Comparison of ENCODE assay signal across 10 cellular contexts in genomic region chr15:40871749-40872617, GRCh38. TPM values are rescaled to one million over a fixed set of nuclear protein-coding genes. Genes with fewer than 3 reads are reported as not detected.
DNase-seq lines count a peak whose midpoint lies in the region; ATAC-seq, FAIRE-seq and TF ChIP-seq lines count a peak whose summit lies in the region.
"Had no signal": no experiment of that assay in that cellular context is flagged by ENCODE, and none has a peak within 500 bp of the region (broad histone marks: within the 10 kb centered on the region; RNA-seq: fewer than 3 reads in every experiment).

No MANE protein-coding gene starts in this region.

- H3K27me3 Mint-ChIP-seq in activated CD8-positive, alpha-beta T cell treated with anti-CD3 and anti-CD28 coated beads for 36 hours, result peaks cover 9% of the 10 kb centered on the region
- peaks cover 29% of the 10 kb centered on the region for H3K27me3 Mint-ChIP-seq in activated CD8-positive, alpha-beta T cell treated with anti-CD3 and anti-CD28 coated beads, Interleukin-2, amount 10 ng/mL, durations not matched to agents 7 days and 5 days (ENCODE audit: low read depth)
- H3K27me3 Mint-ChIP-seq in IgD-negative memory B cell, result no peaks in the 10 kb centered on the region
- H3K27me3 Mint-ChIP-seq in stimulated activated naive B cell treated with anti-CD40 and anti-IgM and Interleukin-4, amounts not matched to agents 10 μg/mL and 1 μg/mL and 100 μg/mL, for 72 hours, result no peaks in the 10 kb centered on the region

- H3K4me3 Mint-ChIP-seq in activated CD8-positive, alpha-beta T cell treated with anti-CD3 and anti-CD28 coated beads for 36 hours, result no peak overlapping the region
- H3K4me3 Mint-ChIP-seq in activated CD8-positive, alpha-beta T cell treated with anti-CD3 and anti-CD28 coated beads, Interleukin-2, amount 10 ng/mL, durations not matched to agents 7 days and 5 days, result no peak overlapping the region
- H3K4me3 Mint-ChIP-seq in IgD-negative memory B cell, result peak overlapping the region in 2 of 4 donors; percentile 25 to 87
- H3K4me3 Mint-ChIP-seq in stimulated activated naive B cell treated with anti-CD40 and anti-IgM and Interleukin-4, amounts not matched to agents 10 μg/mL and 1 μg/mL and 100 μg/mL, for 72 hours, result peak overlapping the region; percentile 26 to 46

- TF ChIP-seq CTCF in activated CD8-positive, alpha-beta T cell treated with anti-CD3 and anti-CD28 coated beads for 36 hours (IDR thresholded peaks at IDR 0.05), result no peak

- intact Hi-C loops in activated CD8-positive, alpha-beta T cell treated with anti-CD3 and anti-CD28 coated beads for 36 hours (cut with micrococcal nuclease), result no loop called here

- peak; percentile 56 for DNase-seq in activated CD8-positive, alpha-beta T cell treated with anti-CD3 and anti-CD28 coated beads for 36 hours
- DNase-seq in activated CD8-positive, alpha-beta T cell treated with anti-CD3 and anti-CD28 coated beads, Interleukin-2, amount 10 ng/mL, durations not matched to agents 7 days and 5 days, result no peak
- DNase-seq in epithelial cell of prostate (ENCODE audit: low read depth, low spot score) (no peak), HTR-8/SVneo (ENCODE audit: insufficient read length, low spot score) (no peak)
- peak; percentile 47 for DNase-seq in stimulated activated naive B cell treated with anti-CD40 and anti-IgM and Interleukin-4, amounts not matched to agents 10 μg/mL and 1 μg/mL and 100 μg/mL, for 72 hours
- DNase-seq: heart left ventricle had no signal

- CTCF ChIA-PET in activated CD8-positive, alpha-beta T cell treated with anti-CD3 and anti-CD28 coated beads for 36 hours (lab: Charles Lee), result interaction anchor here (0.6 to 4.2 kb wide), 5 partner anchors 18 to 30 kb away, joined by 4 to 31 read pairs (median 10); partner anchors contain the start of gene VPS18
- CTCF ChIA-PET in activated CD8-positive, alpha-beta T cell treated with anti-CD3 and anti-CD28 coated beads, Interleukin-2, amount 10 ng/mL, durations not matched to agents 7 days and 5 days (lab: Charles Lee), result interaction anchor here (0.6 to 3.2 kb wide), 7 partner anchors 9 to 39 kb away, joined by 3 to 20 read pairs (median 4); partner anchors contain the start of gene VPS18

- no peaks in the 10 kb centered on the region for H3K36me3 Mint-ChIP-seq in activated CD8-positive, alpha-beta T cell treated with anti-CD3 and anti-CD28 coated beads for 36 hours (ENCODE audit: low read depth)
- H3K36me3 Mint-ChIP-seq in activated CD8-positive, alpha-beta T cell treated with anti-CD3 and anti-CD28 coated beads, Interleukin-2, amount 10 ng/mL, durations not matched to agents 7 days and 5 days (ENCODE audit: low read depth), result no peaks in the 10 kb centered on the region
- H3K36me3 Mint-ChIP-seq in IgD-negative memory B cell, result peaks cover 2% of the 10 kb centered on the region
- H3K36me3 Mint-ChIP-seq in stimulated activated naive B cell treated with anti-CD40 and anti-IgM and Interleukin-4, amounts not matched to agents 10 μg/mL and 1 μg/mL and 100 μg/mL, for 72 hours, result no peaks in the 10 kb centered on the region

- no peak for FAIRE-seq in HTR-8/SVneo (lab: Jason Lieb, UNC)

- H3K9me3 Mint-ChIP-seq in activated CD8-positive, alpha-beta T cell treated with anti-CD3 and anti-CD28 coated beads for 36 hours, result no peaks in the 10 kb centered on the region
- no peaks in the 10 kb centered on the region for H3K9me3 Mint-ChIP-seq in activated CD8-positive, alpha-beta T cell treated with anti-CD3 and anti-CD28 coated beads, Interleukin-2, amount 10 ng/mL, durations not matched to agents 7 days and 5 days (ENCODE audit: insufficient read depth)
- no peaks in the 10 kb centered on the region for H3K9me3 Mint-ChIP-seq in IgD-negative memory B cell
- H3K9me3 Mint-ChIP-seq in stimulated activated naive B cell treated with anti-CD40 and anti-IgM and Interleukin-4, amounts not matched to agents 10 μg/mL and 1 μg/mL and 100 μg/mL, for 72 hours, result no peaks in the 10 kb centered on the region

- POLR2A ChIA-PET in activated CD8-positive, alpha-beta T cell treated with anti-CD3 and anti-CD28 coated beads for 36 hours (lab: Charles Lee), result interaction anchor here (0.6 to 2.7 kb wide), 7 partner anchors 9 to 1106 kb away, joined by 3 to 12 read pairs (median 3); partner anchors contain the start of genes DLL4 and VPS18
- POLR2A ChIA-PET in activated CD8-positive, alpha-beta T cell treated with anti-CD3 and anti-CD28 coated beads, Interleukin-2, amount 10 ng/mL, durations not matched to agents 7 days and 5 days (lab: Charles Lee), result interaction anchor here (0.5 to 1.4 kb wide), 3 partner anchors 12 to 430 kb away, joined by 3 to 5 read pairs (median 4); partner anchors contain the start of gene VPS18

- H3K27ac ChIP-seq in epithelial cell of prostate, result peak overlapping the region; percentile 71
- H3K27ac ChIP-seq: heart left ventricle had no signal

- H3K27ac Mint-ChIP-seq in activated CD8-positive, alpha-beta T cell treated with anti-CD3 and anti-CD28 coated beads for 36 hours, result no peak overlapping the region
- no peak overlapping the region for H3K27ac Mint-ChIP-seq in activated CD8-positive, alpha-beta T cell treated with anti-CD3 and anti-CD28 coated beads, Interleukin-2, amount 10 ng/mL, durations not matched to agents 7 days and 5 days
- H3K27ac Mint-ChIP-seq in IgD-negative memory B cell, result peak overlapping the region; percentile 42 to 68 (median 54)
- H3K27ac Mint-ChIP-seq in stimulated activated naive B cell treated with anti-CD40 and anti-IgM and Interleukin-4, amounts not matched to agents 10 μg/mL and 1 μg/mL and 100 μg/mL, for 72 hours, result peak overlapping the region; percentile 85

- peak; percentile 34 for ATAC-seq in activated CD8-positive, alpha-beta T cell treated with anti-CD3 and anti-CD28 coated beads for 36 hours
- no peak for ATAC-seq in activated CD8-positive, alpha-beta T cell treated with anti-CD3 and anti-CD28 coated beads, Interleukin-2, amount 10 ng/mL, durations not matched to agents 7 days and 5 days
- ATAC-seq in stimulated activated naive B cell treated with anti-CD40 and anti-IgM and Interleukin-4, amounts not matched to agents 10 μg/mL and 1 μg/mL and 100 μg/mL, for 72 hours (replicated peaks), result peak; percentile 39 to 49
- ATAC-seq in GM18519 (IDR thresholded peaks at IDR 0.05; ENCODE audit: low FRiP score, unreplicated experiment), result no peak
- no peak for ATAC-seq in HG02763 (IDR thresholded peaks at IDR 0.05; ENCODE audit: unreplicated experiment)
- ATAC-seq: heart left ventricle had no signal

- H3K4me1 Mint-ChIP-seq in activated CD8-positive, alpha-beta T cell treated with anti-CD3 and anti-CD28 coated beads for 36 hours (ENCODE audit: low read depth), result peaks cover 18% of the 10 kb centered on the region
- H3K4me1 Mint-ChIP-seq in activated CD8-positive, alpha-beta T cell treated with anti-CD3 and anti-CD28 coated beads, Interleukin-2, amount 10 ng/mL, durations not matched to agents 7 days and 5 days (ENCODE audit: low read depth), result peaks cover 9% of the 10 kb centered on the region
- H3K4me1 Mint-ChIP-seq in IgD-negative memory B cell, result peaks cover 3 to 10% (median 6%) of the 10 kb centered on the region in 3 donors
- H3K4me1 Mint-ChIP-seq in stimulated activated naive B cell treated with anti-CD40 and anti-IgM and Interleukin-4, amounts not matched to agents 10 μg/mL and 1 μg/mL and 100 μg/mL, for 72 hours, result peaks cover 33 to 48% of the 10 kb centered on the region in 2 donors

RNA-seq across cellular contexts. Expression of gene RHOV, which starts 2.1 kb away (rescaled TPM):
- total RNA-seq in activated CD8-positive, alpha-beta T cell treated with anti-CD3 and anti-CD28 coated beads for 36 hours, result under 1 TPM; 0.40 to 0.41 TPM
- total RNA-seq in activated CD8-positive, alpha-beta T cell treated with anti-CD3 and anti-CD28 coated beads, Interleukin-2, amount 10 ng/mL, durations not matched to agents 7 days and 5 days, result not detected
- polyA plus RNA-seq in IgD-negative memory B cell, result not detected
- total RNA-seq: heart left ventricle had no signal
- polyA plus RNA-seq: heart left ventricle had no signal

RNA-seq across cellular contexts. Expression of gene VPS18, which starts 22.3 kb away (rescaled TPM):
- 1 to 10 TPM; 6.1 TPM for total RNA-seq in activated CD8-positive, alpha-beta T cell treated with anti-CD3 and anti-CD28 coated beads for 36 hours
- total RNA-seq in activated CD8-positive, alpha-beta T cell treated with anti-CD3 and anti-CD28 coated beads, Interleukin-2, amount 10 ng/mL, durations not matched to agents 7 days and 5 days, result 10 to 100 TPM; 17.8 to 18.4 TPM
- 27.0 TPM for polyA plus RNA-seq in IgD-negative memory B cell

RNA-seq across cellular contexts. Expression of gene SPINT1, which starts 28.1 kb away (rescaled TPM):
- 1 to 10 TPM; 6.3 to 6.5 TPM for total RNA-seq in activated CD8-positive, alpha-beta T cell treated with anti-CD3 and anti-CD28 coated beads for 36 hours
- 1 to 10 TPM; 3.1 to 4.3 TPM for total RNA-seq in activated CD8-positive, alpha-beta T cell treated with anti-CD3 and anti-CD28 coated beads, Interleukin-2, amount 10 ng/mL, durations not matched to agents 7 days and 5 days
- 12.6 TPM for polyA plus RNA-seq in IgD-negative memory B cell

RNA-seq across cellular contexts. Expression of gene PPP1R14D, which starts 43.5 kb away (rescaled TPM):
- total RNA-seq in activated CD8-positive, alpha-beta T cell treated with anti-CD3 and anti-CD28 coated beads for 36 hours, result not detected
- total RNA-seq in activated CD8-positive, alpha-beta T cell treated with anti-CD3 and anti-CD28 coated beads, Interleukin-2, amount 10 ng/mL, durations not matched to agents 7 days and 5 days, result not detected
- polyA plus RNA-seq in IgD-negative memory B cell, result 0.56 TPM
- total RNA-seq: heart left ventricle had no signal
- polyA plus RNA-seq: BJ, heart left ventricle had no signal

RNA-seq across cellular contexts. Expression of gene DLL4, which starts 57.2 kb away (rescaled TPM):
- not detected for total RNA-seq in activated CD8-positive, alpha-beta T cell treated with anti-CD3 and anti-CD28 coated beads for 36 hours
- total RNA-seq in activated CD8-positive, alpha-beta T cell treated with anti-CD3 and anti-CD28 coated beads, Interleukin-2, amount 10 ng/mL, durations not matched to agents 7 days and 5 days, result not detected
- not detected for polyA plus RNA-seq in IgD-negative memory B cell

Comparison
In these comparisons a context has a peak if more than half of its experiments do, and no peak if none do; other contexts are left out.
1. ATAC-seq: peak in activated CD8-positive, alpha-beta T cell treated with anti-CD3 and anti-CD28 coated beads for 36 hours (single experiment) and stimulated activated naive B cell treated with anti-CD40 and anti-IgM and Interleukin-4, amounts not matched to agents 10 μg/mL and 1 μg/mL and 100 μg/mL, for 72 hours (2 of 2); none in activated CD8-positive, alpha-beta T cell treated with anti-CD3 and anti-CD28 coated beads, Interleukin-2, amount 10 ng/mL, durations not matched to agents 7 days and 5 days (single experiment), GM18519 (single experiment) and HG02763 (single experiment).
2. DNase-seq: peak in activated CD8-positive, alpha-beta T cell treated with anti-CD3 and anti-CD28 coated beads for 36 hours (single experiment) and stimulated activated naive B cell treated with anti-CD40 and anti-IgM and Interleukin-4, amounts not matched to agents 10 μg/mL and 1 μg/mL and 100 μg/mL, for 72 hours (single experiment); none in activated CD8-positive, alpha-beta T cell treated with anti-CD3 and anti-CD28 coated beads, Interleukin-2, amount 10 ng/mL, durations not matched to agents 7 days and 5 days (single experiment), epithelial cell of prostate (single experiment) and HTR-8/SVneo (single experiment).
3. H3K27ac Mint-ChIP-seq: peak in IgD-negative memory B cell (3 of 3) and stimulated activated naive B cell treated with anti-CD40 and anti-IgM and Interleukin-4, amounts not matched to agents 10 μg/mL and 1 μg/mL and 100 μg/mL, for 72 hours (single experiment); none in activated CD8-positive, alpha-beta T cell treated with anti-CD3 and anti-CD28 coated beads for 36 hours (single experiment) and activated CD8-positive, alpha-beta T cell treated with anti-CD3 and anti-CD28 coated beads, Interleukin-2, amount 10 ng/mL, durations not matched to agents 7 days and 5 days (single experiment).
4. H3K4me3 Mint-ChIP-seq: peak in stimulated activated naive B cell treated with anti-CD40 and anti-IgM and Interleukin-4, amounts not matched to agents 10 μg/mL and 1 μg/mL and 100 μg/mL, for 72 hours (2 of 2); none in activated CD8-positive, alpha-beta T cell treated with anti-CD3 and anti-CD28 coated beads for 36 hours (single experiment) and activated CD8-positive, alpha-beta T cell treated with anti-CD3 and anti-CD28 coated beads, Interleukin-2, amount 10 ng/mL, durations not matched to agents 7 days and 5 days (single experiment).